8 cellular contexts compared by ENCODE assay signal in the genomic region with DNA sequence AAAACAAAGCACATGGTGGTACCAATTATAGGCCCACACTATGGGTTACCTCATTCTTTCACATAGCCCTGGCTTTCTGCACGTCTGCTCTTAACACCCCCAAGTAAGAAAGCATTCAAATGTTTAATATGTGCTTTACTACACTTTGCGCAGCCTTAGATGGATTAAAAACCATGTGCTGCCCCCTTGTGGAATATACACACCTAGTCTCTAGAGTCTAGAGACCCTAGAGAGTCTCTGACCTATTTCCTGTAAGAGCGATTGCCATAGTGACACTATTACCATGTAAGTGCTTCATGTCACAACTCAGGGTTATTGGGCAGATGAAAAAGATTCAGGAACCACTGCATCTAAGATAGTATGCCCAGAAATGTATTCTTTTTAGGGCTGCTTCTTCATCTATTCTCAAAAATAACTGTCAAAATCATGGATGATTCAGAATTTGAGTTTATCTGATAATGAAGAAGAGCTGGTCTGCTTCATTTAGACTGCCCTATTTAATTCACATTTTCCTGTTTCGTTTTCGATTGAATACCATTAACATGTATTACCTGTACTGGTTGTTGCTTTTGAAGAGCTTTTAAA.
DNase-seq lines count a peak whose midpoint lies in the region; ATAC-seq and TF ChIP-seq lines count a peak whose summit lies in the region.

No MANE protein-coding gene starts in this region.

- H3K79me2 ChIP-seq in HCT116 (ENCODE audit: insufficient read depth, low read length) (no peaks in the 10 kb centered on the region), neural cell (replicated peaks; ENCODE audit: insufficient read depth, low read length) (no peaks in the 10 kb centered on the region)

- H3F3A ChIP-seq in neural cell (ENCODE audit: insufficient read depth, low read length, poor library complexity, severe bottlenecking) = no peaks in the 10 kb centered on the region

- no peak overlapping the region for H3K9ac ChIP-seq in HCT116 (ENCODE audit: low read length)
- H3K9ac ChIP-seq in colonic mucosa (ENCODE audit: low read depth in 2 of 2, low read length in 2 of 2) = no peak overlapping the region
- no peak overlapping the region for H3K9ac ChIP-seq in neural cell (ENCODE audit: low read length)

- ATAC-seq in HCT116 = peak; percentile 100
- ATAC-seq in Panc1 = peak; percentile 98

- TF ChIP-seq CTCF in AG04450 (IDR thresholded peaks at IDR 0.05; ENCODE audit: low read depth, low read length) = peak; percentile 62
- TF ChIP-seq CTCF in GM10266 (IDR thresholded peaks at IDR 0.05; ENCODE audit: control insufficient read depth, insufficient read depth, low read depth, missing control alignments) = peak; percentile 44
- peak; percentile 35 to 75 (median 60); a peak in 5 of 6 replicates for TF ChIP-seq CTCF in HCT116 (IDR thresholded peaks at IDR 0.05 in 2 of 3, conservative IDR thresholded peaks at IDR 0.05 in 1 of 3; ENCODE audit: borderline replicate concordance in 1 of 3, insufficient read depth in 1 of 3, low read depth in 2 of 3, low read length in 2 of 3)
- TF ChIP-seq CTCF in LNCaP clone FGC (IDR thresholded peaks at IDR 0.05; ENCODE audit: control insufficient read depth, extremely low read depth, insufficient read depth) = peak; percentile 55
- peak; percentile 77 for TF ChIP-seq CTCF in Panc1 (IDR thresholded peaks at IDR 0.05)
- TF ChIP-seq CTCF in colonic mucosa (IDR thresholded peaks at IDR 0.05) = peak; percentile 45
- TF ChIP-seq CTCF in neural cell (IDR thresholded peaks at IDR 0.05; ENCODE audit: poor library complexity, severe bottlenecking) = peak; percentile 68
- no peak for TF ChIP-seq CTCF in tibial artery (IDR thresholded peaks at IDR 0.05)

- H3K36me3 ChIP-seq in HCT116 (ENCODE audit: control insufficient read depth in 1 of 2, insufficient read depth in 2 of 2, low read length in 2 of 2) (no peaks in the 10 kb centered on the region), Panc1 (ENCODE audit: control insufficient read depth, insufficient read depth, low read length) (no peaks in the 10 kb centered on the region), colonic mucosa (no peaks in the 10 kb centered on the region), neural cell (ENCODE audit: insufficient read depth, low read length) (no peaks in the 10 kb centered on the region), tibial artery (no peaks in the 10 kb centered on the region)

- no peaks in the 10 kb centered on the region for H4K20me1 ChIP-seq in HCT116 (ENCODE audit: insufficient read depth)
- H4K20me1 ChIP-seq in neural cell (ENCODE audit: insufficient read depth) = no peaks in the 10 kb centered on the region

- H3K4me2 ChIP-seq in HCT116 (ENCODE audit: low read length) (no peak overlapping the region), neural cell (ENCODE audit: low read length) (no peak overlapping the region)

- peak; percentile 60 for TF ChIP-seq RAD21 in HCT116 (IDR thresholded peaks at IDR 0.05; ENCODE audit: low read depth)
- TF ChIP-seq RAD21 in neural cell (conservative IDR thresholded peaks at IDR 0.05) = peak; percentile 54

- POLR2A ChIA-PET in AG04450 (lab: Yijun Ruan, JAX) = no interaction called here
- POLR2A ChIA-PET in HCT116 (lab: Charles Lee) = no interaction called here
- POLR2A ChIA-PET in Panc1 (lab: Charles Lee) = no interaction called here

- H3K4me1 ChIP-seq in HCT116 (ENCODE audit: control insufficient read depth in 1 of 2, insufficient read depth in 2 of 2, low read length in 2 of 2) (no peaks in the 10 kb centered on the region), Panc1 (ENCODE audit: control insufficient read depth, insufficient read depth, low read length) (no peaks in the 10 kb centered on the region), colonic mucosa (no peaks in the 10 kb centered on the region), tibial artery (no peaks in the 10 kb centered on the region)

- H3K9me3 ChIP-seq in AG04450 (ENCODE audit: control insufficient read depth, insufficient read depth, low read length) (no peaks in the 10 kb centered on the region), HCT116 (ENCODE audit: control insufficient read depth in 1 of 2, insufficient read depth in 1 of 2, low read depth in 1 of 2, low read length in 2 of 2) (no peaks in the 10 kb centered on the region), Panc1 (ENCODE audit: control insufficient read depth, insufficient read depth, low read depth, low read length) (no peaks in the 10 kb centered on the region), colonic mucosa (no peaks in the 10 kb centered on the region), neural cell (ENCODE audit: low read length) (no peaks in the 10 kb centered on the region), tibial artery (no peaks in the 10 kb centered on the region)

- peak overlapping the region; percentile 80 for H2AFZ ChIP-seq in HCT116 (ENCODE audit: low read depth, low read length, poor library complexity, severe bottlenecking)
- H2AFZ ChIP-seq in neural cell (ENCODE audit: low read depth, low read length) = no peak overlapping the region

- DNase-seq in AG04450 (ENCODE audit: low read depth, low spot score) (peak; percentile 6), GM10266 (ENCODE audit: extremely low spot score) (no peak), HCT116 (ENCODE audit: low read depth, low spot score) (peak; percentile 56), LNCaP clone FGC (ENCODE audit: low read depth) (peak; percentile 7), Panc1 (ENCODE audit: low read depth, low spot score) (peak; percentile 20), colonic mucosa (peak; percentile 25), tibial artery (no peak)

- no peak for TF ChIP-seq POLR2A in HCT116 (IDR thresholded peaks at IDR 0.05; ENCODE audit: borderline replicate concordance, extremely low read depth, insufficient read depth, insufficient read length)

- RAD21 ChIA-PET in HCT116 (lab: Charles Lee; ENCODE audit: low non-redundant PET in 1 of 2, low total read pairs in 2 of 2, uncharacterized antibody in 2 of 2, unreplicated experiment in 2 of 2) = no interaction called here

- H3K9me2 ChIP-seq in HCT116 (ENCODE audit: insufficient read depth) = no peaks in the 10 kb centered on the region
- H3K9me2 ChIP-seq in neural cell (ENCODE audit: insufficient read depth, low read length) = no peaks in the 10 kb centered on the region

- TF ChIP-seq EP300 in neural cell (conservative IDR thresholded peaks at IDR 0.05; ENCODE audit: poor library complexity, severe bottlenecking) = no peak

- H3K27ac ChIP-seq in AG04450 (ENCODE audit: low read depth, low read length) = no peak overlapping the region
- no peak overlapping the region for H3K27ac ChIP-seq in HCT116 (ENCODE audit: low read depth, low read length)
- H3K27ac ChIP-seq in Panc1 (ENCODE audit: low read length) = no peak overlapping the region
- H3K27ac ChIP-seq in colonic mucosa = no peak overlapping the region
- H3K27ac ChIP-seq in neural cell (ENCODE audit: low read length) = no peak overlapping the region
- H3K27ac ChIP-seq in tibial artery = no peak overlapping the region

- in situ Hi-C loops in Panc1 (cut with HindIII; ENCODE audit: low pct_unique_long_range_greater_than_20kb, low sequenced_read_pairs) = no loop called here

- no TSS peak for BruUV-seq in HCT116 (replicated peaks; lab: Mats Ljungman, UMichigan)
- no TSS peak for BruUV-seq in Panc1 (replicated peaks; lab: Mats Ljungman, UMichigan)

- no peaks in the 10 kb centered on the region for H3K27me3 ChIP-seq in AG04450 (ENCODE audit: control insufficient read depth, insufficient read depth, low read length)
- H3K27me3 ChIP-seq in HCT116 (ENCODE audit: insufficient read depth, low read length) = no peaks in the 10 kb centered on the region
- no peaks in the 10 kb centered on the region for H3K27me3 ChIP-seq in Panc1 (ENCODE audit: control insufficient read depth, insufficient read depth, low read length)
- no peaks in the 10 kb centered on the region for H3K27me3 ChIP-seq in colonic mucosa
- H3K27me3 ChIP-seq in neural cell (ENCODE audit: insufficient read depth, low read depth, low read length) = no peaks in the 10 kb centered on the region
- H3K27me3 ChIP-seq in tibial artery = no peaks in the 10 kb centered on the region

- no peak overlapping the region for H3K4me3 ChIP-seq in AG04450 (ENCODE audit: low read depth, low read length)
- H3K4me3 ChIP-seq in HCT116 (replicated peaks in 1 of 2; ENCODE audit: low read depth in 1 of 2, low read length in 2 of 2) = no peak overlapping the region
- H3K4me3 ChIP-seq in LNCaP clone FGC (ENCODE audit: low read depth, low read length) = no peak overlapping the region
- no peak overlapping the region for H3K4me3 ChIP-seq in Panc1 (ENCODE audit: low read depth in 2 of 2, low read length in 2 of 2)
- H3K4me3 ChIP-seq in colonic mucosa = no peak overlapping the region
- no peak overlapping the region for H3K4me3 ChIP-seq in neural cell (ENCODE audit: low read length)
- H3K4me3 ChIP-seq in tibial artery = no peak overlapping the region

- intact Hi-C loops in HCT116 (cut with micrococcal nuclease) = loop anchor here (2.0 kb wide), 1 partner anchor 744 kb away; no protein-coding TSS in a partner anchor
- intact Hi-C loops in Panc1 (cut with micrococcal nuclease; ENCODE audit: unreplicated experiment) = no loop called here
- intact Hi-C loops in colonic mucosa (cut with DNase I) = no loop called here
- intact Hi-C loops in tibial artery (cut with DNase I; ENCODE audit: low total_unique reads) = no loop called here

- CTCF ChIA-PET in AG04450 (lab: Charles Lee) (interaction anchor here (0.6 to 1.2 kb wide), 15 partner anchors 9 to 998 kb away, joined by 3 to 11 read pairs (median 3); no protein-coding TSS in a partner anchor), HCT116 (lab: Charles Lee) (interaction anchor here (0.7 to 1.0 kb wide), 2 partner anchors 91 to 744 kb away, joined by 3 to 8 read pairs; no protein-coding TSS in a partner anchor), Panc1 (lab: Charles Lee) (interaction anchor here (0.6 kb wide), 1 partner anchor 240 kb away, joined by 3 read pairs; no protein-coding TSS in a partner anchor)

TF ChIP-seq in HCT116, 20 proteins besides CTCF, POLR2A, EP300 and RAD21:
- TF ChIP-seq SIN3A (IDR thresholded peaks at IDR 0.05; ENCODE audit: low read depth) (no peak), CBX3 (IDR thresholded peaks at IDR 0.05; ENCODE audit: low read depth) (0 out of 2 replicates have a peak, but pooled peaks have one; percentile 36)

TF ChIP-seq in neural cell, 6 proteins besides CTCF, POLR2A, EP300 and RAD21 (continues in another document):
- no peak for TF ChIP-seq MXI1 (conservative IDR thresholded peaks at IDR 0.05; ENCODE audit: poor library complexity, severe bottlenecking)

Comparison
In these comparisons a context has a peak if more than half of its experiments do, and no peak if none do; other contexts are left out.
1. DNase-seq: peak in AG04450 (single experiment), HCT116 (single experiment), LNCaP clone FGC (single experiment), Panc1 (single experiment) and colonic mucosa (single experiment); none in GM10266 (single experiment) and tibial artery (0 of 2).
2. CTCF ChIP-seq: peak in AG04450 (single experiment), GM10266 (single experiment), HCT116 (3 of 3), LNCaP clone FGC (single experiment), Panc1 (single experiment), colonic mucosa (single experiment) and neural cell (single experiment); none in tibial artery (0 of 2).